1 cellular context compared by ENCODE assay signal in the genomic region with DNA sequence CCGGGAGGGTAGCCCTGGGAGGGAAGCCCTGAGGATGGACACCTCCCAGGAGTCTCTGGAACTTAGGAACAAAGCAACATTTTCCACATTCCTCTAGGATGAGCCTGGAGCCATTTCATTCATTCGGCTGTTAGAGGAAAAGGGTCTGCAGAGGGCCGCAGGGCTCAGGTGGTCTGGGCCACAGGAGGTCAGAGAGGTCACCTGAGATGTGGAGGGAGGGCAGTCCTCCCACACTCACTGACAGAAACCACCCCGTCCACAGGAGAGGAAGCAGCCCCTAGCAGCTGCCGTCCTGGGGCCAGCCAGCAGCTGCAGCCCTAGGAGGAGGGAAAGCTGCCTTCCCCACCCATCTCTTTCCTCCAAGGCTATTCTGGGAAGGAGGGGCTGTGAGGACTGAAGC.
TF ChIP-seq lines count a peak whose summit lies in the region.

No MANE protein-coding gene starts in this region.

TF ChIP-seq in WTC11, 78 proteins besides CTCF, POLR2A, EP300 and RAD21 (continued from another document):
- TF ChIP-seq FOXK1 (CRISPR knock-in tag; IDR thresholded peaks at IDR 0.05) (no peak), JUN (CRISPR knock-in tag; IDR thresholded peaks at IDR 0.05) (no peak)
